ENCODE assay signal across 24 cellular contexts in genomic region chr9:99549441-99549840, GRCh38.
"Had no signal": no experiment of that assay in that cellular context is flagged by ENCODE, and none has a peak within 500 bp of the region (broad histone marks: within the 10 kb centered on the region; RNA-seq: fewer than 3 reads in every experiment).

No MANE protein-coding gene starts in this region.

- H3K4me3 ChIP-seq: esophagus muscularis mucosa, gastroesophageal sphincter, heart left ventricle, hepatocyte, mucosa of descending colon, prostate gland, right atrium auricular region, sigmoid colon, stomach, thyroid gland, vagina had no signal

- ATAC-seq: foreskin keratinocyte; gastroesophageal sphincter; heart left ventricle; left lobe of liver; mucosa of descending colon; natural killer cell treated with Interleukin-12 subunit alpha and Interleukin-12 subunit beta and Interleukin-15 and Interleukin-18, amount 100 ng/mL, for 72 hours; stimulated activated effector memory CD8-positive, alpha-beta T cell treated with anti-CD3 and anti-CD28 coated beads, Interleukin-12 subunit alpha, Interleukin-12 subunit beta, amount 100 ng/mL, for 72 hours had no signal

- H3K4me1 ChIP-seq: esophagus muscularis mucosa, foreskin keratinocyte, gastroesophageal sphincter, heart left ventricle, prostate gland, right atrium auricular region, sigmoid colon, stomach, thyroid gland, vagina had no signal

- H3K27me3 ChIP-seq: esophagus muscularis mucosa, foreskin keratinocyte, gastroesophageal sphincter, heart left ventricle, hepatocyte, right atrium auricular region, sigmoid colon, stomach, thyroid gland, vagina had no signal

- H3K9me3 ChIP-seq: mucosa of descending colon, prostate gland, sigmoid colon, thyroid gland had no signal

- DNase-seq: dermis blood vessel endothelial cell; effector memory CD4-positive, alpha-beta T cell; foreskin keratinocyte; heart left ventricle; kidney; mesenchymal stem cell; mucosa of descending colon; naive B cell; sigmoid colon; stimulated activated CD4-positive, alpha-beta T cell treated with anti-CD3 and anti-CD28 coated beads, Interleukin-2, amount 100 ng/mL, for 24 hours; stimulated activated CD4-positive, alpha-beta T cell treated with anti-CD3 and anti-CD28 coated beads, Interleukin-4, amount 100 ng/mL, for 24 hours; stimulated activated naive CD4-positive, alpha-beta T cell treated with Interleukin-2 at 50 U/mL for 16 hours; stomach; thyroid gland; trophoblast cell had no signal

- H3K36me3 ChIP-seq: esophagus muscularis mucosa, gastroesophageal sphincter, heart left ventricle, prostate gland, right atrium auricular region, sigmoid colon, stomach, thyroid gland, vagina had no signal

- H3K27ac ChIP-seq: esophagus muscularis mucosa, foreskin keratinocyte, gastroesophageal sphincter, heart left ventricle, hepatocyte, prostate gland, right atrium auricular region, sigmoid colon, stomach, thyroid gland, vagina had no signal
